ENCODE assay signal across 9 cellular contexts in the genomic region with DNA sequence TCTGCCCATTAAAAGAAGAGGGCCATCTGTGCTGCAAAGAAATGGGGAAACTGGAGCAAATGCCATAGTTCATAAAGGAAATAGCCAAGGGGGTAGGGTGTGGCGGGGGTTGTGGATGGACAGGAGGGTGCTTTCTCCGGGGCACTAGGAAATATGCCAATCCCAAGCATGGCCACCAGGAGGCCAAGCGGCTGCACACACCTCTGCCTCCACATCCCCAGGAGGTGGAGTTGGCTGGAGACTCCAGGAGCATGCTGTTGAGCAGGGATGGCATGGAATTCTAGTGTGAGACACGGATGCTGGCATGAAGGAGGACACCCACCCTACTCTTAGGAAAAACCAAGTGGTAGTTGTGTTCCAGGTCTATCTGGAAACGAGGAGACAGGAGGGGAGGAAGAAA. TPM values are rescaled to one million over a fixed set of nuclear protein-coding genes. Genes with fewer than 3 reads are reported as not detected.
A peak's percentile ranks its signal among the peaks of the same experiment; 100 is the strongest.
DNase-seq lines count a peak whose midpoint lies in the region; ATAC-seq and TF ChIP-seq lines count a peak whose summit lies in the region.
"Had no signal": no experiment of that assay in that cellular context is flagged by ENCODE, and none has a peak within 500 bp of the region (broad histone marks: within the 10 kb centered on the region; RNA-seq: fewer than 3 reads in every experiment).

No MANE protein-coding gene starts in this region.

- peaks cover 9% of the 10 kb centered on the region for H3K4me1 ChIP-seq in upper lobe of right lung

- TF ChIP-seq CTCF in upper lobe of right lung (IDR thresholded peaks at IDR 0.05) = peak; percentile 47

- no peak overlapping the region for H3K27ac Mint-ChIP-seq in activated naive CD4-positive, alpha-beta T cell treated with anti-CD3 and anti-CD28 coated beads, Interleukin-2, amount 50 U/mL, for 72 hours

- H3K27ac ChIP-seq in upper lobe of right lung = no peak overlapping the region

- peak; percentile 44 to 63 for ATAC-seq in activated naive CD4-positive, alpha-beta T cell treated with anti-CD3 and anti-CD28 coated beads, Interleukin-2, amount 50 U/mL, for 72 hours
- ATAC-seq in upper lobe of right lung (peak; percentile 60), GM21723 (IDR thresholded peaks at IDR 0.05; ENCODE audit: unreplicated experiment) (no peak)

- intact Hi-C loops in upper lobe of right lung (cut with DNase I) = no loop called here

- no peaks in the 10 kb centered on the region for H3K9me3 Mint-ChIP-seq in activated naive CD4-positive, alpha-beta T cell treated with anti-CD3 and anti-CD28 coated beads, Interleukin-2, amount 50 U/mL, for 72 hours
- H3K9me3 Mint-ChIP-seq: central memory CD8-positive, alpha-beta T cell had no signal

- H3K36me3 Mint-ChIP-seq in activated naive CD4-positive, alpha-beta T cell treated with anti-CD3 and anti-CD28 coated beads, Interleukin-2, amount 50 U/mL, for 72 hours = no peaks in the 10 kb centered on the region

- no peak overlapping the region for H3K4me3 ChIP-seq in upper lobe of right lung

- H3K27me3 ChIP-seq in upper lobe of right lung = no peaks in the 10 kb centered on the region

- peak; percentile 20 to 57 for DNase-seq in SHP77 (lab: John Stamatoyannopoulos, UW)
- no peak for DNase-seq in SHP77 treated with DMSO at 0.1 percent for 48 hours (lab: John Stamatoyannopoulos, UW)
- DNase-seq in NCI-H748 (lab: John Stamatoyannopoulos, UW; ENCODE audit: unreplicated experiment) = peak; percentile 51
- DNase-seq in activated naive CD4-positive, alpha-beta T cell treated with anti-CD3 and anti-CD28 coated beads, Interleukin-2, amount 50 U/mL, for 72 hours (ENCODE audit: low spot score in 2 of 2) = peak in 1 of 2 donors; percentile 45
- peak; percentile 55 for DNase-seq in kidney tubule cell (ENCODE audit: low spot score)
- no peak for DNase-seq in upper lobe of right lung
- no peak for DNase-seq in foreskin melanocyte

- peaks cover 7% of the 10 kb centered on the region for H3K36me3 ChIP-seq in upper lobe of right lung

- H3K9me3 ChIP-seq in upper lobe of right lung = no peaks in the 10 kb centered on the region

RNA-seq across cellular contexts. Expression of a gene that starts 25.2 kb away (rescaled TPM):
- total RNA-seq in activated naive CD4-positive, alpha-beta T cell treated with anti-CD3 and anti-CD28 coated beads, Interleukin-2, amount 50 U/mL, for 72 hours = not detected
- 17.9 TPM for total RNA-seq in upper lobe of right lung

RNA-seq across cellular contexts. Expression of a gene that starts 54.3 kb away (rescaled TPM):
- total RNA-seq in activated naive CD4-positive, alpha-beta T cell treated with anti-CD3 and anti-CD28 coated beads, Interleukin-2, amount 50 U/mL, for 72 hours = 100 to 1,000 TPM; 179 to 241 TPM
- 104 TPM for total RNA-seq in upper lobe of right lung

Comparison
In these comparisons a context has a peak if more than half of its experiments do, and no peak if none do; other contexts are left out.
1. DNase-seq: peak in SHP77 (2 of 2), NCI-H748 (single experiment) and kidney tubule cell (single experiment); none in SHP77 treated with DMSO at 0.1 percent for 48 hours (single experiment), upper lobe of right lung (single experiment) and foreskin melanocyte (single experiment).
2. RNA of a gene that starts 25.2 kb away (total RNA-seq): 17.9 TPM in upper lobe of right lung (single experiment); not detected in activated naive CD4-positive, alpha-beta T cell treated with anti-CD3 and anti-CD28 coated beads, Interleukin-2, amount 50 U/mL, for 72 hours; every median in the first group is over 10 times any median in the second.